ENCODE assay signal across 11 cellular contexts in the genomic region with DNA sequence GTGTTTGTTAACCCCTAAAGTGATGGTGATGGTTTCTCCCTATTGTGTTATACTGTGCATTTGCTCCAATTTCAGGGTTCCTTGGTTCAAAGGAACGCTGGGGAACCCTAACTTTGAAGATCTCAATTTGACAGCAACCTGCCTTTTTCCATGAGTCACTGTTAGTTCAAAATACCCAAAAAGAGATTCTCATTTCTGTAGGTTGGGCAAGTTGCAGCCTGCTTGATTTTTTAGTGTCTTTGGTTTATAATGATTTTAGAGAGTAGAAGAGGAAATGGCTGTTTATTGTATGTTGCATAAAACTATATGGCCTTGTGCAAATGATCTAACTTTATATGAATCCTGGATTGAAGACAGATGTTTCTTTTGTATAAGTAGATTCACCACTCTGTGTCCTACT. TPM values are rescaled to one million over a fixed set of nuclear protein-coding genes. Genes with fewer than 3 reads are reported as not detected.
DNase-seq lines count a peak whose midpoint lies in the region; ATAC-seq and TF ChIP-seq lines count a peak whose summit lies in the region.
"Had no signal": no experiment of that assay in that cellular context is flagged by ENCODE, and none has a peak within 500 bp of the region (broad histone marks: within the 10 kb centered on the region; RNA-seq: fewer than 3 reads in every experiment).

No MANE protein-coding gene starts in this region.

- TF ChIP-seq POLR2A in transverse colon (IDR thresholded peaks at IDR 0.05) = no peak

- no peaks in the 10 kb centered on the region for H3K36me3 Mint-ChIP-seq in activated naive CD4-positive, alpha-beta T cell treated with anti-CD3 and anti-CD28 coated beads, Interleukin-2, amount 10 ng/mL, durations not matched to agents 7 days and 5 days
- H3K36me3 Mint-ChIP-seq in T-helper 2 cell treated with Interferon-gamma antibody and Interleukin-4, amounts not matched to agents 5 μg/mL and 100 μg/mL, for 36 hours (ENCODE audit: low read depth) = no peaks in the 10 kb centered on the region

- H3K36me3 ChIP-seq in iPS-20b (ENCODE audit: insufficient read depth, low read depth, low read length) = no peaks in the 10 kb centered on the region
- no peaks in the 10 kb centered on the region for H3K36me3 ChIP-seq in transverse colon

- no peak overlapping the region for H3K4me3 Mint-ChIP-seq in activated naive CD4-positive, alpha-beta T cell treated with anti-CD3 and anti-CD28 coated beads, Interleukin-2, amount 10 ng/mL, durations not matched to agents 7 days and 5 days
- peak overlapping the region; percentile 57 for H3K4me3 Mint-ChIP-seq in T-helper 2 cell treated with Interferon-gamma antibody and Interleukin-4, amounts not matched to agents 5 μg/mL and 100 μg/mL, for 36 hours

- H3K4me1 Mint-ChIP-seq in activated naive CD4-positive, alpha-beta T cell treated with anti-CD3 and anti-CD28 coated beads, Interleukin-2, amount 10 ng/mL, durations not matched to agents 7 days and 5 days = peaks cover 19% of the 10 kb centered on the region
- peaks cover 18% of the 10 kb centered on the region for H3K4me1 Mint-ChIP-seq in T-helper 2 cell treated with Interferon-gamma antibody and Interleukin-4, amounts not matched to agents 5 μg/mL and 100 μg/mL, for 36 hours (ENCODE audit: low read depth)

- no peak for DNase-seq in activated naive CD4-positive, alpha-beta T cell treated with anti-CD3 and anti-CD28 coated beads, Interleukin-2, amount 10 ng/mL, durations not matched to agents 7 days and 5 days
- no peak for DNase-seq in activated naive CD4-positive, alpha-beta T cell (lab: John Stamatoyannopoulos, UW)
- no peak for DNase-seq in T-helper 2 cell treated with Interferon-gamma antibody and Interleukin-4, amounts not matched to agents 5 μg/mL and 100 μg/mL, for 36 hours (ENCODE audit: low spot score)
- no peak for DNase-seq in transverse colon
- DNase-seq in NCI-H1436 (lab: John Stamatoyannopoulos, UW) = no peak
- no peak for DNase-seq in NCI-H2171 (lab: John Stamatoyannopoulos, UW)
- DNase-seq: C1 segment of cervical spinal cord; NCI-H187 treated with DMSO at 0.1 percent for 48 hours; stimulated activated CD4-positive, alpha-beta T cell treated with anti-CD3 and anti-CD28 coated beads, Interleukin-1b, Interleukin-23, amount 100 ng/mL, for 48 hours had no signal

- H3K4me1 ChIP-seq in iPS-20b (ENCODE audit: insufficient read depth, low read length) (peaks cover 43% of the 10 kb centered on the region), transverse colon (peaks cover 64 to 79% (median 72%) of the 10 kb centered on the region in 4 donors)

- no peak for TF ChIP-seq EP300 in transverse colon (IDR thresholded peaks at IDR 0.05; ENCODE audit: low read depth)

- H3K27me3 Mint-ChIP-seq in activated naive CD4-positive, alpha-beta T cell treated with anti-CD3 and anti-CD28 coated beads, Interleukin-2, amount 10 ng/mL, durations not matched to agents 7 days and 5 days = peaks cover 8% of the 10 kb centered on the region
- H3K27me3 Mint-ChIP-seq in T-helper 2 cell treated with Interferon-gamma antibody and Interleukin-4, amounts not matched to agents 5 μg/mL and 100 μg/mL, for 36 hours (ENCODE audit: low read depth) = no peaks in the 10 kb centered on the region

- TF ChIP-seq CTCF in transverse colon (IDR thresholded peaks at IDR 0.05) = no peak

- peak overlapping the region; percentile 39 for H3K27ac Mint-ChIP-seq in activated naive CD4-positive, alpha-beta T cell treated with anti-CD3 and anti-CD28 coated beads, Interleukin-2, amount 10 ng/mL, durations not matched to agents 7 days and 5 days
- peak overlapping the region; percentile 64 for H3K27ac Mint-ChIP-seq in T-helper 2 cell treated with Interferon-gamma antibody and Interleukin-4, amounts not matched to agents 5 μg/mL and 100 μg/mL, for 36 hours

- H3K27ac ChIP-seq in iPS-20b (ENCODE audit: low read length) (no peak overlapping the region), transverse colon (peak overlapping the region; percentile 75 to 87 (median 83))

- H3K9me3 ChIP-seq in iPS-20b (ENCODE audit: insufficient read depth, low read depth, low read length) (no peaks in the 10 kb centered on the region), transverse colon (no peaks in the 10 kb centered on the region)

- no peak overlapping the region for H3K4me3 ChIP-seq in iPS-20b (ENCODE audit: low read length)
- H3K4me3 ChIP-seq in transverse colon = peak overlapping the region in 1 of 4 donors; percentile 8

- no peak for ATAC-seq in GM19452 (IDR thresholded peaks at IDR 0.05; ENCODE audit: unreplicated experiment)

- intact Hi-C loops in transverse colon (cut with DNase I; ENCODE audit: low total_unique reads) = no loop called here

- H3K27me3 ChIP-seq in iPS-20b (ENCODE audit: insufficient read depth, low read length) (no peaks in the 10 kb centered on the region), transverse colon (no peaks in the 10 kb centered on the region)

- no peaks in the 10 kb centered on the region for H3K9me3 Mint-ChIP-seq in activated naive CD4-positive, alpha-beta T cell treated with anti-CD3 and anti-CD28 coated beads, Interleukin-2, amount 10 ng/mL, durations not matched to agents 7 days and 5 days
- no peaks in the 10 kb centered on the region for H3K9me3 Mint-ChIP-seq in T-helper 2 cell treated with Interferon-gamma antibody and Interleukin-4, amounts not matched to agents 5 μg/mL and 100 μg/mL, for 36 hours

- in situ Hi-C loops in transverse colon (cut with MboI; ENCODE audit: low pct_ligation_motif_present in 1 of 4, low pct_unique_long_range_greater_than_20kb in 1 of 4, low sequenced_read_pairs in 3 of 4) = no loop called here

- WGBS in transverse colon (ENCODE audit: low coverage in 1 of 2), 2 donors = 54% methylated on average over 1 of the region's 1 CpG; no CpG with 5 or more reads in 1 of the 2 donors

- 0 out of 2 replicates have a peak overlapping the region, but pooled peaks have one; percentile 23 for H3K9ac ChIP-seq in iPS-20b (ENCODE audit: low read depth, low read length)

- CTCF ChIA-PET in activated naive CD4-positive, alpha-beta T cell treated with anti-CD3 and anti-CD28 coated beads, Interleukin-2, amount 10 ng/mL, durations not matched to agents 7 days and 5 days (lab: Charles Lee) = no interaction called here

RNA-seq across cellular contexts. Expression of a gene that starts 23.1 kb away (rescaled TPM):
- 10 to 100 TPM; 33.0 to 72.7 (median 62.2) TPM for total RNA-seq in transverse colon
